Comparison of ENCODE assay signal across 7 cellular contexts in the genomic region with DNA sequence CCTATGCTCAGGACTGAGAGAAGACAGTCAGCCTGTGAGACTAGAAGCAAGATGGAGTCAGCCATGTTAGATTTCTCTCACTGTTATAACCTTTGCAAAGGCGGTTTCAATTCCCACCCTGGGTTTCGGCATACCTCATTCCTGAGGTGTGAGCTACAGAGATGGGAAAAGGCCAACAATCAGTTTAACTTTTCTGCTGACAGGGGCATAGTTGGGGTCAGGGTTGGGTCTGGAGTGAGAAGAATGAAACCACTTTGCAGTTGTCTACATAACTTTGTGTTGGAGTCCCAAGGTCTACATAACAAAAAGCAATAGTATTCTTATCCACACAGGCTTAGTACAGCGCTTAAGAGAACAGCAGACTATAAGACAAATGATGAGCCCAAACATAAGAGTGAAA.
"Had no signal": no experiment of that assay in that cellular context is flagged by ENCODE, and none has a peak within 500 bp of the region (broad histone marks: within the 10 kb centered on the region; RNA-seq: fewer than 3 reads in every experiment).

No MANE protein-coding gene starts in this region.

- H3K4me3 ChIP-seq: GM23338, K562 had no signal

- FAIRE-seq: H1, H54, K562 had no signal

- DNase-seq: H9, HCEC 1CT, KG1 had no signal

- ATAC-seq: GM23338, K562 had no signal

- H3K4me3 Mint-ChIP-seq: GM23338, H9 had no signal

- H3K27ac Mint-ChIP-seq: GM23338, H9 had no signal

- H3K4me2 ChIP-seq: GM23338 had no signal

- H2AFZ ChIP-seq: GM23338 had no signal
